ENCODE assay signal across 9 cellular contexts in genomic region chr6:4936681-4937041, GRCh38.
DNase-seq lines count a peak whose midpoint lies in the region; ATAC-seq and TF ChIP-seq lines count a peak whose summit lies in the region.
"Had no signal": no experiment of that assay in that cellular context is flagged by ENCODE, and none has a peak within 500 bp of the region (broad histone marks: within the 10 kb centered on the region; RNA-seq: fewer than 3 reads in every experiment).

No MANE protein-coding gene starts in this region.

- H3K9me3 ChIP-seq in upper lobe of right lung = no peaks in the 10 kb centered on the region

- intact Hi-C loops in activated CD4-positive, alpha-beta T cell treated with anti-CD3 and anti-CD28 coated beads for 36 hours (cut with DNase I, micrococcal nuclease) = loop anchor here in 1 of 2 experiments (5.0 kb wide), 2 partner anchors 144 to 159 kb away; partner anchors contain the start of gene CDYL
- intact Hi-C loops in upper lobe of right lung (cut with DNase I) = no loop called here

- in situ Hi-C loops in astrocyte of the cerebellum (cut with HindIII; ENCODE audit: low sequenced_read_pairs) = no loop called here

- no peak overlapping the region for H3K4me3 Mint-ChIP-seq in activated CD4-positive, alpha-beta T cell treated with anti-CD3 and anti-CD28 coated beads, Interleukin-2, amount 10 ng/mL, durations not matched to agents 7 days and 5 days
- no peak overlapping the region for H3K4me3 Mint-ChIP-seq in activated CD4-positive, alpha-beta T cell treated with anti-CD3 and anti-CD28 coated beads for 36 hours
- H3K4me3 Mint-ChIP-seq: activated naive CD8-positive, alpha-beta T cell had no signal

- H3K4me1 ChIP-seq in upper lobe of right lung = peaks cover under 1% of the 10 kb centered on the region

- POLR2A ChIA-PET in activated CD4-positive, alpha-beta T cell treated with anti-CD3 and anti-CD28 coated beads, Interleukin-2, amount 10 ng/mL, durations not matched to agents 7 days and 5 days (lab: Charles Lee) = no interaction called here
- POLR2A ChIA-PET in activated CD4-positive, alpha-beta T cell treated with anti-CD3 and anti-CD28 coated beads for 36 hours (lab: Charles Lee) = no interaction called here

- H3K36me3 ChIP-seq in upper lobe of right lung = no peaks in the 10 kb centered on the region
- no peaks in the 10 kb centered on the region for H3K36me3 ChIP-seq in H7 (replicated peaks; ENCODE audit: control insufficient read depth, insufficient read depth, low read length)

- DNase-seq in activated CD4-positive, alpha-beta T cell treated with anti-CD3 and anti-CD28 coated beads, Interleukin-2, amount 10 ng/mL, durations not matched to agents 7 days and 5 days = peak; percentile 42
- DNase-seq in activated CD4-positive, alpha-beta T cell treated with anti-CD3 and anti-CD28 coated beads for 36 hours = no peak
- peak; percentile 30 for DNase-seq in NCI-H1694 treated with DMSO at 0.1 percent for 48 hours (lab: John Stamatoyannopoulos, UW)
- DNase-seq in astrocyte of the cerebellum (ENCODE audit: low read depth) = peak; percentile 37
- DNase-seq in kidney tubule cell (ENCODE audit: low spot score) = peak; percentile 40
- DNase-seq in upper lobe of right lung = no peak
- DNase-seq in H7 = no peak

- no peak overlapping the region for H3K27ac ChIP-seq in upper lobe of right lung

- no peak overlapping the region for H3K27ac Mint-ChIP-seq in activated CD4-positive, alpha-beta T cell treated with anti-CD3 and anti-CD28 coated beads, Interleukin-2, amount 10 ng/mL, durations not matched to agents 7 days and 5 days
- H3K27ac Mint-ChIP-seq in activated CD4-positive, alpha-beta T cell treated with anti-CD3 and anti-CD28 coated beads for 36 hours = no peak overlapping the region

- H3K27me3 ChIP-seq in upper lobe of right lung (no peaks in the 10 kb centered on the region), H7 (ENCODE audit: control insufficient read depth, insufficient read depth, low read length) (no peaks in the 10 kb centered on the region)

- CTCF ChIA-PET in activated CD4-positive, alpha-beta T cell treated with anti-CD3 and anti-CD28 coated beads, Interleukin-2, amount 10 ng/mL, durations not matched to agents 7 days and 5 days (lab: Charles Lee) = no interaction called here
- CTCF ChIA-PET in activated CD4-positive, alpha-beta T cell treated with anti-CD3 and anti-CD28 coated beads for 36 hours (lab: Charles Lee) = interaction anchor here (1.3 to 1.8 kb wide), 2 partner anchors 9 to 68 kb away, joined by 4 to 5 read pairs; partner anchors contain the start of gene RPP40

- H3K9me3 Mint-ChIP-seq in activated CD4-positive, alpha-beta T cell treated with anti-CD3 and anti-CD28 coated beads, Interleukin-2, amount 10 ng/mL, durations not matched to agents 7 days and 5 days = no peaks in the 10 kb centered on the region
- H3K9me3 Mint-ChIP-seq in activated CD4-positive, alpha-beta T cell treated with anti-CD3 and anti-CD28 coated beads for 36 hours (ENCODE audit: low read depth) = no peaks in the 10 kb centered on the region

- H3K36me3 Mint-ChIP-seq in activated CD4-positive, alpha-beta T cell treated with anti-CD3 and anti-CD28 coated beads, Interleukin-2, amount 10 ng/mL, durations not matched to agents 7 days and 5 days (ENCODE audit: low read depth) = peaks cover 1% of the 10 kb centered on the region
- H3K36me3 Mint-ChIP-seq in activated CD4-positive, alpha-beta T cell treated with anti-CD3 and anti-CD28 coated beads for 36 hours (ENCODE audit: low read depth) = peaks cover 17% of the 10 kb centered on the region

- H3K4me3 ChIP-seq in astrocyte of the cerebellum (ENCODE audit: low read depth, low read length) (no peak overlapping the region), upper lobe of right lung (no peak overlapping the region), H7 (ENCODE audit: insufficient read depth, low read depth, low read length) (no peak overlapping the region)

- peaks cover 44% of the 10 kb centered on the region for H3K4me1 Mint-ChIP-seq in activated CD4-positive, alpha-beta T cell treated with anti-CD3 and anti-CD28 coated beads, Interleukin-2, amount 10 ng/mL, durations not matched to agents 7 days and 5 days
- H3K4me1 Mint-ChIP-seq in activated CD4-positive, alpha-beta T cell treated with anti-CD3 and anti-CD28 coated beads for 36 hours = peaks cover 55% of the 10 kb centered on the region

- no peaks in the 10 kb centered on the region for H3K27me3 Mint-ChIP-seq in activated CD4-positive, alpha-beta T cell treated with anti-CD3 and anti-CD28 coated beads, Interleukin-2, amount 10 ng/mL, durations not matched to agents 7 days and 5 days
- no peaks in the 10 kb centered on the region for H3K27me3 Mint-ChIP-seq in activated CD4-positive, alpha-beta T cell treated with anti-CD3 and anti-CD28 coated beads for 36 hours
- H3K27me3 Mint-ChIP-seq: activated naive CD8-positive, alpha-beta T cell had no signal

- no peak for ATAC-seq in activated CD4-positive, alpha-beta T cell treated with anti-CD3 and anti-CD28 coated beads for 36 hours
- peak; percentile 57 for ATAC-seq in upper lobe of right lung
- no peak for ATAC-seq in GM21447 (IDR thresholded peaks at IDR 0.05; ENCODE audit: unreplicated experiment)

- TF ChIP-seq CTCF in astrocyte of the cerebellum (IDR thresholded peaks at IDR 0.05; ENCODE audit: low read depth, low read length, missing control alignments) = peak; percentile 60
- TF ChIP-seq CTCF in upper lobe of right lung (IDR thresholded peaks at IDR 0.05) = peak; percentile 61

Comparison
In these comparisons a context has a peak if more than half of its experiments do, and no peak if none do; other contexts are left out.
1. DNase-seq: peak in activated CD4-positive, alpha-beta T cell treated with anti-CD3 and anti-CD28 coated beads, Interleukin-2, amount 10 ng/mL, durations not matched to agents 7 days and 5 days (single experiment), NCI-H1694 treated with DMSO at 0.1 percent for 48 hours (single experiment), astrocyte of the cerebellum (single experiment) and kidney tubule cell (single experiment); none in activated CD4-positive, alpha-beta T cell treated with anti-CD3 and anti-CD28 coated beads for 36 hours (single experiment), upper lobe of right lung (single experiment) and H7 (single experiment).